ENCODE assay signal across 8 cellular contexts in genomic region chr17:80780381-80781187, GRCh38.
A peak's percentile ranks its signal among the peaks of the same experiment; 100 is the strongest.
DNase-seq lines count a peak whose midpoint lies in the region; ATAC-seq lines count a peak whose summit lies in the region.

No MANE protein-coding gene starts in this region.

- H3K27ac Mint-ChIP-seq in activated T-helper 17 cell treated with anti-CD3 and anti-CD28 coated beads, Interleukin-2, amount 50 U/mL, for 72 hours = peak overlapping the region; percentile 85

- peaks cover 25% of the 10 kb centered on the region for H3K36me3 Mint-ChIP-seq in activated T-helper 17 cell treated with anti-CD3 and anti-CD28 coated beads, Interleukin-2, amount 50 U/mL, for 72 hours (ENCODE audit: low read depth)

- intact Hi-C loops in posterior vena cava (cut with DNase I) = loop anchor here in 1 of 2 donors (5.0 kb wide), 1 partner anchor 1853 kb away; the partner anchor contains the start of gene TIMP2

- DNase-seq in posterior vena cava (ENCODE audit: low spot score) = peak; percentile 79
- DNase-seq in NCI-H187 (lab: John Stamatoyannopoulos, UW) = no peak
- no peak for DNase-seq in NCI-H2171 treated with DMSO at 0.1 percent for 48 hours (lab: John Stamatoyannopoulos, UW)
- no peak for DNase-seq in NCI-H510A (lab: John Stamatoyannopoulos, UW)

- peak overlapping the region; percentile 73 for H3K4me3 Mint-ChIP-seq in activated T-helper 17 cell treated with anti-CD3 and anti-CD28 coated beads, Interleukin-2, amount 50 U/mL, for 72 hours

- no peaks in the 10 kb centered on the region for H3K27me3 Mint-ChIP-seq in activated T-helper 17 cell treated with anti-CD3 and anti-CD28 coated beads, Interleukin-2, amount 50 U/mL, for 72 hours

- ATAC-seq in GM18502 (IDR thresholded peaks at IDR 0.05; ENCODE audit: poor library complexity, unreplicated experiment) (peak; percentile 73), HG03060 (IDR thresholded peaks at IDR 0.05; ENCODE audit: low read depth, unreplicated experiment) (peak; percentile 84), HG02623 (IDR thresholded peaks at IDR 0.05; ENCODE audit: unreplicated experiment) (no peak)
- peak; percentile 80 for ATAC-seq in activated T-helper 17 cell treated with anti-CD3 and anti-CD28 coated beads, Interleukin-2, amount 50 U/mL, for 72 hours (replicated peaks)

- no peaks in the 10 kb centered on the region for H3K9me3 Mint-ChIP-seq in activated T-helper 17 cell treated with anti-CD3 and anti-CD28 coated beads, Interleukin-2, amount 50 U/mL, for 72 hours

- peaks cover 44% of the 10 kb centered on the region for H3K4me1 Mint-ChIP-seq in activated T-helper 17 cell treated with anti-CD3 and anti-CD28 coated beads, Interleukin-2, amount 50 U/mL, for 72 hours
